Comparison of ENCODE assay signal across 9 cellular contexts in the genomic region with DNA sequence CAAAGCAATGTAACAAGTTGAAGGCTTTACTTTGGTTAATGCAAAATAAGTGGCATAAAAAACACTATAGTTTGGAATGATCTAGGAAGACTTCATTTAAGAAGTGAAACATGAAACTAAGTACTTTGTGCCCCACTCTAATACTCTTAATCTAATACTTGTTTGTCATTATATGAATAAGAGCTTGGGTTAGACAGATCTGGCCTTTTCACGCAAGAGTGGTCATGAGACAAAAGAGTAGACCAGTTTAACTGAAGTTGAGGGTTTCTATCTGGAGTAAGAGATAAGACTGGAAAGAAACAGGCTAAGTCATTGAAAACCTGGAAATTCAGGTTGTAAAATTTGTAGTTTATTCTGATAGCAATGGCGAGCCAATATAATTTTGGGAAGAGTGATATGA. TPM values are rescaled to one million over a fixed set of nuclear protein-coding genes. Genes with fewer than 3 reads are reported as not detected.
A peak's percentile ranks its signal among the peaks of the same experiment; 100 is the strongest.
DNase-seq lines count a peak whose midpoint lies in the region; ATAC-seq and TF ChIP-seq lines count a peak whose summit lies in the region.
"Had no signal": no experiment of that assay in that cellular context is flagged by ENCODE, and none has a peak within 500 bp of the region (broad histone marks: within the 10 kb centered on the region; RNA-seq: fewer than 3 reads in every experiment).

No MANE protein-coding gene starts in this region.

- no peak overlapping the region for H3K9ac ChIP-seq in Karpas-422 (ENCODE audit: low read length)
- H3K9ac ChIP-seq in neural progenitor cell, result no peak overlapping the region

- no peaks in the 10 kb centered on the region for H3K9me3 ChIP-seq in Karpas-422 (ENCODE audit: low read length)
- no peaks in the 10 kb centered on the region for H3K9me3 ChIP-seq in neural progenitor cell (ENCODE audit: low read depth)

- H2AFZ ChIP-seq in Karpas-422 (ENCODE audit: low read length) (no peak overlapping the region), neural progenitor cell (replicated peaks) (no peak overlapping the region)

- H3K36me3 Mint-ChIP-seq in activated CD4-positive, alpha-beta T cell treated with anti-CD3 and anti-CD28 coated beads for 36 hours (ENCODE audit: low read depth), result peaks cover 38% of the 10 kb centered on the region
- peaks cover 9% of the 10 kb centered on the region for H3K36me3 Mint-ChIP-seq in neural progenitor cell
- peaks cover 6% of the 10 kb centered on the region for H3K36me3 Mint-ChIP-seq in progenitor cell of endocrine pancreas (ENCODE audit: insufficient read depth)

- H4K20me1 ChIP-seq in Karpas-422 (ENCODE audit: insufficient read depth, low read depth, low read length), result no peaks in the 10 kb centered on the region
- peaks cover 6% of the 10 kb centered on the region for H4K20me1 ChIP-seq in neural progenitor cell (ENCODE audit: low read depth)

- H3F3A ChIP-seq in neural progenitor cell (ENCODE audit: low read depth), result peaks cover 4% of the 10 kb centered on the region

- H3K9me2 ChIP-seq in Karpas-422 (replicated peaks; ENCODE audit: insufficient read depth, low read length), result no peaks in the 10 kb centered on the region

- TF ChIP-seq CTCF in neural progenitor cell (IDR thresholded peaks at IDR 0.05) (no peak), progenitor cell of endocrine pancreas (IDR thresholded peaks at IDR 0.05; ENCODE audit: unreplicated experiment) (no peak)

- no peak overlapping the region for H3K4me2 ChIP-seq in Karpas-422 (ENCODE audit: low read depth, low read length, poor library complexity, severe bottlenecking)
- H3K4me2 ChIP-seq in neural progenitor cell, result no peak overlapping the region

- DNase-seq in activated CD4-positive, alpha-beta T cell treated with anti-CD3 and anti-CD28 coated beads for 36 hours, result no peak
- DNase-seq in activated CD4-positive, alpha-beta T cell treated with anti-CD3 and anti-CD28 coated beads for 1 hour, result no peak
- peak; percentile 52 for DNase-seq in Karpas-422
- peak; percentile 19 for DNase-seq in neural progenitor cell (ENCODE audit: low spot score)
- no peak for DNase-seq in NCI-H1092 (lab: John Stamatoyannopoulos, UW)
- no peak for DNase-seq in progenitor cell of endocrine pancreas (ENCODE audit: low spot score, unreplicated experiment)
- DNase-seq: NCI-H2081 treated with DMSO at 0.1 percent for 48 hours had no signal

- H3K36me3 ChIP-seq in Karpas-422 (ENCODE audit: insufficient read depth, low read length), result 0 out of 2 replicates have a peak, but pooled peaks cover 8% of the 10 kb centered on the region
- peaks cover 4% of the 10 kb centered on the region for H3K36me3 ChIP-seq in neural progenitor cell

- no peak overlapping the region for H3K4me3 ChIP-seq in Karpas-422 (ENCODE audit: low read length)
- no peak overlapping the region for H3K4me3 ChIP-seq in neural progenitor cell

- H3K27ac Mint-ChIP-seq in activated CD4-positive, alpha-beta T cell treated with anti-CD3 and anti-CD28 coated beads for 36 hours, result peak overlapping the region; percentile 38
- H3K27ac Mint-ChIP-seq in neural progenitor cell, result no peak overlapping the region
- no peak overlapping the region for H3K27ac Mint-ChIP-seq in progenitor cell of endocrine pancreas

- no peaks in the 10 kb centered on the region for H3K27me3 ChIP-seq in Karpas-422 (ENCODE audit: low read length)
- no peaks in the 10 kb centered on the region for H3K27me3 ChIP-seq in neural progenitor cell

- H3K79me2 ChIP-seq in Karpas-422 (ENCODE audit: low read length) (peaks cover 59% of the 10 kb centered on the region), neural progenitor cell (ENCODE audit: low read depth) (peaks cover 62% of the 10 kb centered on the region)

- H3K4me1 Mint-ChIP-seq in activated CD4-positive, alpha-beta T cell treated with anti-CD3 and anti-CD28 coated beads for 36 hours, result peaks cover 39% of the 10 kb centered on the region
- H3K4me1 Mint-ChIP-seq in neural progenitor cell, result peaks cover 19% of the 10 kb centered on the region
- peaks cover 10% of the 10 kb centered on the region for H3K4me1 Mint-ChIP-seq in progenitor cell of endocrine pancreas (ENCODE audit: low read depth)

- POLR2A ChIA-PET in activated CD4-positive, alpha-beta T cell treated with anti-CD3 and anti-CD28 coated beads for 36 hours (lab: Charles Lee), result no interaction called here

- ATAC-seq in activated CD4-positive, alpha-beta T cell treated with anti-CD3 and anti-CD28 coated beads for 36 hours, result no peak
- ATAC-seq in GM21786 (IDR thresholded peaks at IDR 0.05; ENCODE audit: unreplicated experiment), result peak; percentile 33
- ATAC-seq in GM21447 (IDR thresholded peaks at IDR 0.05; ENCODE audit: unreplicated experiment), result no peak

- H3K4me1 ChIP-seq in Karpas-422 (ENCODE audit: low read length) (peaks cover 32% of the 10 kb centered on the region), neural progenitor cell (peaks cover 12% of the 10 kb centered on the region)

- intact Hi-C loops in activated CD4-positive, alpha-beta T cell treated with anti-CD3 and anti-CD28 coated beads for 36 hours (cut with DNase I, micrococcal nuclease), result loop anchor here in 1 of 2 experiments (5.0 kb wide), 2 partner anchors 109 to 161 kb away; a partner anchor contains a TSS

- H3K4me3 Mint-ChIP-seq in activated CD4-positive, alpha-beta T cell treated with anti-CD3 and anti-CD28 coated beads for 36 hours, result no peak overlapping the region
- H3K4me3 Mint-ChIP-seq in neural progenitor cell (no peak overlapping the region), progenitor cell of endocrine pancreas (ENCODE audit: low read depth) (no peak overlapping the region)

- H3K27me3 Mint-ChIP-seq in activated CD4-positive, alpha-beta T cell treated with anti-CD3 and anti-CD28 coated beads for 36 hours, result no peaks in the 10 kb centered on the region
- no peaks in the 10 kb centered on the region for H3K27me3 Mint-ChIP-seq in neural progenitor cell (ENCODE audit: insufficient read depth, low read depth)
- H3K27me3 Mint-ChIP-seq in progenitor cell of endocrine pancreas, result no peaks in the 10 kb centered on the region

- no peaks in the 10 kb centered on the region for H3K9me3 Mint-ChIP-seq in activated CD4-positive, alpha-beta T cell treated with anti-CD3 and anti-CD28 coated beads for 36 hours (ENCODE audit: low read depth)
- H3K9me3 Mint-ChIP-seq in neural progenitor cell (no peaks in the 10 kb centered on the region), progenitor cell of endocrine pancreas (ENCODE audit: low read depth) (no peaks in the 10 kb centered on the region)

- peak overlapping the region; percentile 9; the same call in 1 of the 2 replicates for H3K27ac ChIP-seq in Karpas-422 (ENCODE audit: low read length)
- no peak overlapping the region for H3K27ac ChIP-seq in neural progenitor cell

- CTCF ChIA-PET in activated CD4-positive, alpha-beta T cell treated with anti-CD3 and anti-CD28 coated beads for 36 hours (lab: Charles Lee), result interaction anchor here (0.5 kb wide), 1 partner anchor 265 kb away, joined by 3 read pairs; no protein-coding TSS in a partner anchor

RNA-seq across cellular contexts. Expression of a gene that starts 2.8 kb away (rescaled TPM):
- 10 to 100 TPM; 19.4 to 25.2 TPM for total RNA-seq in activated CD4-positive, alpha-beta T cell treated with anti-CD3 and anti-CD28 coated beads for 36 hours
- 11.5 and 23.7 TPM in 2 replicates for total RNA-seq in Karpas-422 (2014; rRNA removed; shearing (Covaris generic); ENCODE audit: low replicate concordance)
- total RNA-seq in neural progenitor cell (ENCODE audit: low replicate concordance) (32.3 and 42.7 TPM in 2 replicates), progenitor cell of endocrine pancreas (31.1 and 33.1 TPM in 2 replicates)

Comparison
In these comparisons a context has a peak if more than half of its experiments do, and no peak if none do; other contexts are left out.
1. DNase-seq: peak in Karpas-422 (single experiment) and neural progenitor cell (single experiment); none in activated CD4-positive, alpha-beta T cell treated with anti-CD3 and anti-CD28 coated beads for 36 hours (single experiment), activated CD4-positive, alpha-beta T cell treated with anti-CD3 and anti-CD28 coated beads for 1 hour (single experiment), NCI-H1092 (single experiment) and progenitor cell of endocrine pancreas (single experiment).